In genomic region chr20:3472105-3472504, GRCh38 we compare ENCODE assay signal across 10 cellular contexts. TPM values are rescaled to one million over a fixed set of nuclear protein-coding genes. Genes with fewer than 3 reads are reported as not detected.
DNase-seq lines count a peak whose midpoint lies in the region; ATAC-seq, FAIRE-seq and TF ChIP-seq lines count a peak whose summit lies in the region.
"Had no signal": no experiment of that assay in that cellular context is flagged by ENCODE, and none has a peak within 500 bp of the region (broad histone marks: within the 10 kb centered on the region; RNA-seq: fewer than 3 reads in every experiment).

No MANE protein-coding gene starts in this region.

- H3K9ac ChIP-seq in SU-DHL-6 (ENCODE audit: low read length): peak overlapping the region; percentile 71

- H3K27ac Mint-ChIP-seq in GM23338: no peak overlapping the region

- H3K27me3 ChIP-seq in GM23338 (ENCODE audit: insufficient read depth) (peaks cover 51% of the 10 kb centered on the region), SU-DHL-6 (ENCODE audit: low read length) (no peaks in the 10 kb centered on the region)

- H3K27ac ChIP-seq in GM23338 (ENCODE audit: low read depth) (no peak overlapping the region), SU-DHL-6 (ENCODE audit: low read depth, low read length) (no peak overlapping the region)

- no peaks in the 10 kb centered on the region for H3K9me3 ChIP-seq in SU-DHL-6 (ENCODE audit: insufficient read depth, low read length)

- DNase-seq in GM23338 (ENCODE audit: low spot score) (no peak), fibroblast of the aortic adventitia (ENCODE audit: low read depth) (no peak), skeletal muscle cell (ENCODE audit: low read depth) (no peak), GM12892 (ENCODE audit: insufficient read length) (no peak), NCI-H774 (lab: John Stamatoyannopoulos, UW) (no peak), cerebellar nuclear complex (lab: John Stamatoyannopoulos, UW) (no peak)
- DNase-seq: T1000 had no signal

- no peak for TF ChIP-seq POLR2A in GM12892 (IDR thresholded peaks at IDR 0.05; ENCODE audit: low read depth, low read length)

- 0 out of 2 replicates have a peak, but pooled peaks cover 7% of the 10 kb centered on the region for H3K4me1 ChIP-seq in GM23338 (ENCODE audit: insufficient read depth)

- H3K4me1 Mint-ChIP-seq in GM23338: peaks cover 13% of the 10 kb centered on the region; the same call in 2 of the 3 replicates

- H3K4me2 ChIP-seq in GM23338 (peak overlapping the region; percentile 86), SU-DHL-6 (ENCODE audit: low read depth, low read length, poor library complexity, severe bottlenecking) (peak overlapping the region; percentile 90)

- ATAC-seq in GM23338 (no peak), HG02798 (IDR thresholded peaks at IDR 0.05; ENCODE audit: poor library complexity, unreplicated experiment) (no peak)

- no peak for FAIRE-seq in GM12892 (lab: Jason Lieb, UNC)
- FAIRE-seq: H54 had no signal

- peak overlapping the region; percentile 88 for H3K4me3 ChIP-seq in GM23338
- H3K4me3 ChIP-seq in SU-DHL-6 (ENCODE audit: insufficient read depth, low read length, poor library complexity, severe bottlenecking): peak overlapping the region; percentile 85
- peak overlapping the region; percentile 86 for H3K4me3 ChIP-seq in fibroblast of the aortic adventitia (ENCODE audit: low read depth, low read length)
- peak overlapping the region; percentile 85 for H3K4me3 ChIP-seq in skeletal muscle cell (ENCODE audit: low read depth, low read length)

- TF ChIP-seq CTCF in GM23338 (conservative IDR thresholded peaks at IDR 0.05; ENCODE audit: low read depth in 2 of 2) (no peak), SU-DHL-6 (IDR thresholded peaks at IDR 0.05; ENCODE audit: insufficient read depth, low read length, poor library complexity, severe bottlenecking) (no peak), fibroblast of the aortic adventitia (IDR thresholded peaks at IDR 0.05; ENCODE audit: insufficient read depth, low read length) (no peak)

- H3K36me3 Mint-ChIP-seq in GM23338 (ENCODE audit: low read depth): no peaks in the 10 kb centered on the region

- H3K79me2 ChIP-seq in GM23338 (replicated peaks; ENCODE audit: insufficient read depth): peaks cover 8% of the 10 kb centered on the region; the same call in 1 of the 2 replicates
- H3K79me2 ChIP-seq in SU-DHL-6 (ENCODE audit: insufficient read depth, low read length): no peaks in the 10 kb centered on the region; the same call in 1 of the 2 replicates

- H3K9me3 Mint-ChIP-seq in GM23338: no peaks in the 10 kb centered on the region

- H3K9me2 ChIP-seq in GM23338 (ENCODE audit: insufficient read depth) (no peaks in the 10 kb centered on the region), SU-DHL-6 (replicated peaks; ENCODE audit: insufficient read depth, low read length) (no peaks in the 10 kb centered on the region)

- H4K20me1 ChIP-seq in GM23338 (replicated peaks; ENCODE audit: insufficient read depth) (peaks cover 11% of the 10 kb centered on the region; the same call in 1 of the 2 replicates), SU-DHL-6 (ENCODE audit: low read depth, low read length) (no peaks in the 10 kb centered on the region)

- H3K36me3 ChIP-seq in GM23338 (ENCODE audit: insufficient read depth): no peaks in the 10 kb centered on the region
- H3K36me3 ChIP-seq in SU-DHL-6 (ENCODE audit: low read length): no peaks in the 10 kb centered on the region

- H3F3A ChIP-seq in GM23338 (replicated peaks; ENCODE audit: low read depth) (no peaks in the 10 kb centered on the region), SU-DHL-6 (ENCODE audit: insufficient read depth) (no peaks in the 10 kb centered on the region)

- peak overlapping the region; percentile 92 for H3K4me3 Mint-ChIP-seq in GM23338

- H2AFZ ChIP-seq in GM23338 (peak overlapping the region; percentile 97; the same call in 1 of the 2 replicates), SU-DHL-6 (ENCODE audit: low read depth, low read length, severe bottlenecking) (no peak overlapping the region)

- peaks cover 25% of the 10 kb centered on the region for H3K27me3 Mint-ChIP-seq in GM23338 (ENCODE audit: insufficient read depth, low read depth, poor library complexity)

TF ChIP-seq in GM23338, 12 proteins besides CTCF, POLR2A, EP300 and RAD21:
- no peak for TF ChIP-seq CREB1 (CRISPR knock-in tag; IDR thresholded peaks at IDR 0.05; ENCODE audit: low read depth)
- peak; percentile 19 for TF ChIP-seq EZH2 (IDR thresholded peaks at IDR 0.05; ENCODE audit: low read depth, unreplicated experiment)

RNA-seq across cellular contexts. Expression of gene ATRN, which starts 1.3 kb away (rescaled TPM):
- total RNA-seq in GM23338 (2014; rRNA removed; shearing (Covaris generic)): 14.7 and 18.3 TPM in 2 replicates
- 2.0 and 2.2 TPM in 2 replicates for polyA plus RNA-seq in GM23338 (2016; fragmentation: Nextera tagmentation; extraction: Ambion mirVana)
- 27.1 and 35.2 TPM in 2 replicates for total RNA-seq in fibroblast of the aortic adventitia (ENCODE audit: low replicate concordance)
- 4.9 TPM for polyA plus RNA-seq in GM12892 (2012; ENCODE audit: missing spikeins)
